Comparison of ENCODE assay signal across 2 cellular contexts in the genomic region with DNA sequence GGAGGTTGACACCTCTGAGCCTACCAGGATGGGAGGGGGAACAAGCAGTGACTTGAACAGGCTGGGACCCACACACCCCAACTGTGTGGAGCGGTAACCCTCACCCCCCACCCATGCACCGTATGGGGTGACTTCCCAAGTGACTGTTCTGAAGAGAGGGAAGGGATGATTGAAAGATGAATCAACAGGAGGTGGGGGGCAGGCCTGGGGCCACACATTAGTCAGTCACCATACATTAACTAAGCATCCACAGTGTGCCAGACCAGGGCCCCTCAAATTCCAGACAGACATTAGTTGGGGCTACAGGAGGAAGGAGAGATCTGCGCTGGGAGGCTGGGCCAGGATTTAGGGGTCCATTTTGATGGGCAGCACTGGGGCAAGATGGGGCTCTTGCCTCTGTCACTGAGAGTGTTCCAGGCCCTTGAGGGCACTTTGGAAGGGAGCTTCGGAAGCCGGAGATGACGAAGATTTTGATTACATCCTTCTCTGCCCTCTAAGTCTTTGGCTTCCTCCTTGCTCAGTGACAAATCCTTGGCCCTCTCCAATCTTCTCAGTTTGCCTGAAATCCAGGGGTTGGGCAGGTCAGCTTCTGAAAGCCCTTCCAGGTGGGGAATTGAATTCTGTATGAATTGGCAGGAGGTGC.
TF ChIP-seq lines count a peak whose summit lies in the region.

No MANE protein-coding gene starts in this region.

TF ChIP-seq in SK-N-SH, 30 proteins besides CTCF, POLR2A, EP300 and RAD21 (continued from another document):
- TF ChIP-seq REST (IDR thresholded peaks at IDR 0.05; ENCODE audit: low read depth, low read length) (no peak), PBX3 (IDR thresholded peaks at IDR 0.05) (no peak), FOSL2 (IDR thresholded peaks at IDR 0.05; ENCODE audit: borderline replicate concordance, low read depth) (no peak), RXRA (IDR thresholded peaks at IDR 0.05; ENCODE audit: borderline replicate concordance, low read depth) (no peak), TAF1 (IDR thresholded peaks at IDR 0.05; ENCODE audit: borderline replicate concordance, low read depth, low read length) (no peak), EZH2phosphoT487 (IDR thresholded peaks at IDR 0.05; ENCODE audit: borderline replicate concordance, low read depth) (no peak), ELF1 (IDR thresholded peaks at IDR 0.05) (no peak), POLR2AphosphoS5 (IDR thresholded peaks at IDR 0.05; ENCODE audit: low read depth, low read length) (no peak), SIN3A (IDR thresholded peaks at IDR 0.05; ENCODE audit: borderline replicate concordance, low read depth, low read length) (no peak), IRF3 (IDR thresholded peaks at IDR 0.05; ENCODE audit: low read depth, low read length) (no peak), MXI1 (IDR thresholded peaks at IDR 0.05; ENCODE audit: low read depth, low read length) (no peak), RCOR1 (IDR thresholded peaks at IDR 0.05; ENCODE audit: low read length) (no peak)
- TF ChIP-seq, protein P1, sequence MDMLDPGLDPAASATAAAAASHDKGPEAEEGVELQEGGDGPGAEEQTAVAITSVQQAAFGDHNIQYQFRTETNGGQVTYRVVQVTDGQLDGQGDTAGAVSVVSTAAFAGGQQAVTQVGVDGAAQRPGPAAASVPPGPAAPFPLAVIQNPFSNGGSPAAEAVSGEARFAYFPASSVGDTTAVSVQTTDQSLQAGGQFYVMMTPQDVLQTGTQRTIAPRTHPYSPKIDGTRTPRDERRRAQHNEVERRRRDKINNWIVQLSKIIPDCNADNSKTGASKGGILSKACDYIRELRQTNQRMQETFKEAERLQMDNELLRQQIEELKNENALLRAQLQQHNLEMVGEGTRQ (IDR thresholded peaks at IDR 0.05; ENCODE audit: borderline replicate concordance, low read depth, low read length) = no peak
- TF ChIP-seq, protein P2, sequence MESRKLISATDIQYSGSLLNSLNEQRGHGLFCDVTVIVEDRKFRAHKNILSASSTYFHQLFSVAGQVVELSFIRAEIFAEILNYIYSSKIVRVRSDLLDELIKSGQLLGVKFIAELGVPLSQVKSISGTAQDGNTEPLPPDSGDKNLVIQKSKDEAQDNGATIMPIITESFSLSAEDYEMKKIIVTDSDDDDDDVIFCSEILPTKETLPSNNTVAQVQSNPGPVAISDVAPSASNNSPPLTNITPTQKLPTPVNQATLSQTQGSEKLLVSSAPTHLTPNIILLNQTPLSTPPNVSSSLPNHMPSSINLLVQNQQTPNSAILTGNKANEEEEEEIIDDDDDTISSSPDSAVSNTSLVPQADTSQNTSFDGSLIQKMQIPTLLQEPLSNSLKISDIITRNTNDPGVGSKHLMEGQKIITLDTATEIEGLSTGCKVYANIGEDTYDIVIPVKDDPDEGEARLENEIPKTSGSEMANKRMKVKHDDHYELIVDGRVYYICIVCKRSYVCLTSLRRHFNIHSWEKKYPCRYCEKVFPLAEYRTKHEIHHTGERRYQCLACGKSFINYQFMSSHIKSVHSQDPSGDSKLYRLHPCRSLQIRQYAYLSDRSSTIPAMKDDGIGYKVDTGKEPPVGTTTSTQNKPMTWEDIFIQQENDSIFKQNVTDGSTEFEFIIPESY (IDR thresholded peaks at IDR 0.05; ENCODE audit: borderline replicate concordance, low read depth) = no peak

TF ChIP-seq in SK-N-SH treated with all-trans-retinoic acid at 6 μM for 48 hours, 23 proteins besides CTCF, POLR2A, EP300 and RAD21 (continued from another document):
- TF ChIP-seq, protein P3, sequence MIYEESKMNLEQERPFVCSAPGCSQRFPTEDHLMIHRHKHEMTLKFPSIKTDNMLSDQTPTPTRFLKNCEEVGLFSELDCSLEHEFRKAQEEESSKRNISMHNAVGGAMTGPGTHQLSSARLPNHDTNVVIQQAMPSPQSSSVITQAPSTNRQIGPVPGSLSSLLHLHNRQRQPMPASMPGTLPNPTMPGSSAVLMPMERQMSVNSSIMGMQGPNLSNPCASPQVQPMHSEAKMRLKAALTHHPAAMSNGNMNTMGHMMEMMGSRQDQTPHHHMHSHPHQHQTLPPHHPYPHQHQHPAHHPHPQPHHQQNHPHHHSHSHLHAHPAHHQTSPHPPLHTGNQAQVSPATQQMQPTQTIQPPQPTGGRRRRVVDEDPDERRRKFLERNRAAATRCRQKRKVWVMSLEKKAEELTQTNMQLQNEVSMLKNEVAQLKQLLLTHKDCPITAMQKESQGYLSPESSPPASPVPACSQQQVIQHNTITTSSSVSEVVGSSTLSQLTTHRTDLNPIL (CRISPR knock-in tag; IDR thresholded peaks at IDR 0.05; ENCODE audit: low read depth) = no peak
- TF ChIP-seq RARB (CRISPR knock-in tag; IDR thresholded peaks at IDR 0.05) = no peak
- no peak for TF ChIP-seq ZNF565 (CRISPR knock-in tag; conservative IDR thresholded peaks at IDR 0.05; ENCODE audit: low read depth)
- TF ChIP-seq ZFP30 (CRISPR knock-in tag; IDR thresholded peaks at IDR 0.05) = no peak
- no peak for TF ChIP-seq ZFP3 (CRISPR knock-in tag; IDR thresholded peaks at IDR 0.05)
